In genomic region chr17:10752696-10753095, GRCh38 we compare ENCODE assay signal across 8 cellular contexts. TPM values are rescaled to one million over a fixed set of nuclear protein-coding genes. Genes with fewer than 3 reads are reported as not detected.
"Had no signal": no experiment of that assay in that cellular context is flagged by ENCODE, and none has a peak within 500 bp of the region (broad histone marks: within the 10 kb centered on the region; RNA-seq: fewer than 3 reads in every experiment).

No MANE protein-coding gene starts in this region.

- DNase-seq: H9, HFFc6, IMR-90, KBM-7 had no signal

- ATAC-seq: GM23338, HCT116 had no signal

- H3K4me3 ChIP-seq: GM23338 had no signal

RNA-seq across cellular contexts. Expression of gene TMEM238L, which starts 51.2 kb away (rescaled TPM):
- total RNA-seq: GM23338, H1, H9, HFFc6, HT1080, IMR-90 had no signal
- polyA plus RNA-seq: GM23338, H1, IMR-90 had no signal
